8 cellular contexts compared by ENCODE assay signal in the genomic region with DNA sequence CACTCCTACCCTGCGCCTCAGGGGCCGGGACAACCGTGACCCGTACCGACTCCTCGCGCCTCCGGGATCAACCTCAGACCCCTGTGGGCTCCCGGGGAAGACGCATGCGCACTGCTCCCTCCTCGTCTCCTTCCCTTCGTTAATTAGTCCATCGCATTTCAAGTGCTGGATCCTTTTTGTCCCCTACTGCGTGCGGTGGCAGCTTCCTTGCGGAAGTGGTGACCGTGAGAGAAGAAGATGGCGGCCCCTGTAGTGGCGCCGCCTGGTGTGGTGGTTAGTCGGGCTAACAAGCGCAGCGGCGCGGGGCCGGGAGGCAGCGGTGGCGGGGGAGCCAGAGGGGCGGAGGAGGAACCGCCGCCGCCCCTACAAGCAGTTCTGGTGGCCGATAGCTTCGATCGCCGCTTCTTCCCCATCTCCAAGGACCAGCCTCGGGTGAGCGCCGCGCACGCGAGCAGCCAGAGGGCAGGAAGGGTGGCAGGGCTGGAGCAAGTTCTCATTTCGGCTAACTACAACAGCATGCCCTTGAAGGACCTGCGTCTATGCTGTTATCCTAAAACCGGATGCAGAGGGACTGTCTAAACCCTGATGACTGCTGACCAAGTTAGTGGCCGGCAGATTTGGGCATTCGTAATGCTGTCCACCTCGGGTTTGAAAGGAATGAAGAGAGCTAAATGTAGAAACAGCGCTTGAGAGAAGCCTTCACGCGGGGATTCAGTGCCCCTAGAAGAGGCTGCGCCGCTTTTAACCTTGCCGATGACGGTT. TPM values are rescaled to one million over a fixed set of nuclear protein-coding genes. Genes with fewer than 3 reads are reported as not detected.
DNase-seq lines count a peak whose midpoint lies in the region; ATAC-seq and TF ChIP-seq lines count a peak whose summit lies in the region.

A gene (plus strand): TSS at position 210 of the 762 bp plus-strand sequence. CDS start 28 bp downstream, at position 238.

- peak; percentile 93 for ATAC-seq in GM21529 (IDR thresholded peaks at IDR 0.05; ENCODE audit: unreplicated experiment)

- TF ChIP-seq RAD21 in Ishikawa (IDR thresholded peaks at IDR 0.05; ENCODE audit: low read depth): no peak

- peak; percentile 48; the same call in 1 of the 2 replicates for TF ChIP-seq EP300 in Ishikawa (IDR thresholded peaks at IDR 0.05; ENCODE audit: borderline replicate concordance)

- peak; percentile 49 for TF ChIP-seq CTCF in epithelial cell of proximal tubule (conservative IDR thresholded peaks at IDR 0.05; ENCODE audit: low read depth, low read length)

- H3K4me3 ChIP-seq in epithelial cell of proximal tubule (ENCODE audit: low read depth, low read length) (peak within 1 kb of the TSS; percentile 100), mucosa of rectum (ENCODE audit: low read length in 2 of 2) (peak within 1 kb of the TSS; percentile 92 to 95)

- peaks cover 11 to 13% of the 10 kb centered on the region in 2 donors for H3K36me3 ChIP-seq in mucosa of rectum (ENCODE audit: control insufficient read depth in 2 of 2, insufficient read depth in 2 of 2, low read length in 2 of 2)

- no peaks in the 10 kb centered on the region for H3K27me3 ChIP-seq in mucosa of rectum (ENCODE audit: control insufficient read depth in 2 of 2, insufficient read depth in 2 of 2, low read length in 2 of 2)

- H3K9me3 ChIP-seq in mucosa of rectum (ENCODE audit: control insufficient read depth in 2 of 2, low read length in 2 of 2): no peaks in the 10 kb centered on the region

- H3K9ac ChIP-seq in mucosa of rectum (ENCODE audit: low read depth in 1 of 2, low read length in 2 of 2): peak within 1 kb of the TSS; percentile 87 to 92

- DNase-seq in DMS153 treated with DMSO at 0.1 percent for 48 hours (lab: John Stamatoyannopoulos, UW; ENCODE audit: unreplicated experiment): peak; percentile 87
- DNase-seq in OCI-M2 (lab: John Stamatoyannopoulos, UW; ENCODE audit: unreplicated experiment): peak; percentile 41
- DNase-seq in activated T-cell treated with anti-CD3 and anti-CD28 coated beads for 48 hours (ENCODE audit: low read depth): peak; percentile 75
- DNase-seq in epithelial cell of proximal tubule (ENCODE audit: low read depth): no peak
- peak; percentile 63 for DNase-seq in stimulated activated CD8-positive, alpha-beta memory T cell treated with anti-CD3 and anti-CD28 coated beads, Interleukin-7, amount 100 ng/mL, for 24 hours (ENCODE audit: low read depth)

- peak within 1 kb of the TSS; percentile 85 to 89 for H3K27ac ChIP-seq in mucosa of rectum (ENCODE audit: low read depth in 2 of 2, low read length in 2 of 2)

- peaks cover 15 to 21% of the 10 kb centered on the region in 2 donors for H3K4me1 ChIP-seq in mucosa of rectum (ENCODE audit: control insufficient read depth in 2 of 2, insufficient read depth in 2 of 2, low read length in 2 of 2)

TF ChIP-seq in Ishikawa, 13 proteins besides CTCF, POLR2A, EP300 and RAD21:
- TF ChIP-seq, protein P1, sequence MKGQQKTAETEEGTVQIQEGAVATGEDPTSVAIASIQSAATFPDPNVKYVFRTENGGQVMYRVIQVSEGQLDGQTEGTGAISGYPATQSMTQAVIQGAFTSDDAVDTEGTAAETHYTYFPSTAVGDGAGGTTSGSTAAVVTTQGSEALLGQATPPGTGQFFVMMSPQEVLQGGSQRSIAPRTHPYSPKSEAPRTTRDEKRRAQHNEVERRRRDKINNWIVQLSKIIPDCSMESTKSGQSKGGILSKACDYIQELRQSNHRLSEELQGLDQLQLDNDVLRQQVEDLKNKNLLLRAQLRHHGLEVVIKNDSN (IDR thresholded peaks at IDR 0.05): peak; percentile 39
- TF ChIP-seq EGR1 (IDR thresholded peaks at IDR 0.05) (peak; percentile 54; the same call in 1 of the 2 replicates), CREB1 (IDR thresholded peaks at IDR 0.05; ENCODE audit: low read depth) (no peak; the same call in 1 of the 2 replicates), TAF1 (IDR thresholded peaks at IDR 0.05; ENCODE audit: low read depth) (peak; percentile 97), ZBTB7A (IDR thresholded peaks at IDR 0.05; ENCODE audit: low read depth) (0 out of 2 replicates have a peak, but pooled peaks have one; percentile 3), FOXM1 (IDR thresholded peaks at IDR 0.05; ENCODE audit: borderline replicate concordance, low read depth) (no peak), TCF12 (IDR thresholded peaks at IDR 0.05; ENCODE audit: low read depth) (no peak; the same call in none of the 2 replicates), NFIC (IDR thresholded peaks at IDR 0.05) (no peak), CEBPB (IDR thresholded peaks at IDR 0.05) (no peak), TEAD4 (IDR thresholded peaks at IDR 0.05) (peak; percentile 60), YY1 (IDR thresholded peaks at IDR 0.05; ENCODE audit: low read depth) (peak; percentile 98)
- TF ChIP-seq, protein P2, sequence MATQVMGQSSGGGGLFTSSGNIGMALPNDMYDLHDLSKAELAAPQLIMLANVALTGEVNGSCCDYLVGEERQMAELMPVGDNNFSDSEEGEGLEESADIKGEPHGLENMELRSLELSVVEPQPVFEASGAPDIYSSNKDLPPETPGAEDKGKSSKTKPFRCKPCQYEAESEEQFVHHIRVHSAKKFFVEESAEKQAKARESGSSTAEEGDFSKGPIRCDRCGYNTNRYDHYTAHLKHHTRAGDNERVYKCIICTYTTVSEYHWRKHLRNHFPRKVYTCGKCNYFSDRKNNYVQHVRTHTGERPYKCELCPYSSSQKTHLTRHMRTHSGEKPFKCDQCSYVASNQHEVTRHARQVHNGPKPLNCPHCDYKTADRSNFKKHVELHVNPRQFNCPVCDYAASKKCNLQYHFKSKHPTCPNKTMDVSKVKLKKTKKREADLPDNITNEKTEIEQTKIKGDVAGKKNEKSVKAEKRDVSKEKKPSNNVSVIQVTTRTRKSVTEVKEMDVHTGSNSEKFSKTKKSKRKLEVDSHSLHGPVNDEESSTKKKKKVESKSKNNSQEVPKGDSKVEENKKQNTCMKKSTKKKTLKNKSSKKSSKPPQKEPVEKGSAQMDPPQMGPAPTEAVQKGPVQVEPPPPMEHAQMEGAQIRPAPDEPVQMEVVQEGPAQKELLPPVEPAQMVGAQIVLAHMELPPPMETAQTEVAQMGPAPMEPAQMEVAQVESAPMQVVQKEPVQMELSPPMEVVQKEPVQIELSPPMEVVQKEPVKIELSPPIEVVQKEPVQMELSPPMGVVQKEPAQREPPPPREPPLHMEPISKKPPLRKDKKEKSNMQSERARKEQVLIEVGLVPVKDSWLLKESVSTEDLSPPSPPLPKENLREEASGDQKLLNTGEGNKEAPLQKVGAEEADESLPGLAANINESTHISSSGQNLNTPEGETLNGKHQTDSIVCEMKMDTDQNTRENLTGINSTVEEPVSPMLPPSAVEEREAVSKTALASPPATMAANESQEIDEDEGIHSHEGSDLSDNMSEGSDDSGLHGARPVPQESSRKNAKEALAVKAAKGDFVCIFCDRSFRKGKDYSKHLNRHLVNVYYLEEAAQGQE (IDR thresholded peaks at IDR 0.05; ENCODE audit: low read depth): no peak
- TF ChIP-seq, protein P3, sequence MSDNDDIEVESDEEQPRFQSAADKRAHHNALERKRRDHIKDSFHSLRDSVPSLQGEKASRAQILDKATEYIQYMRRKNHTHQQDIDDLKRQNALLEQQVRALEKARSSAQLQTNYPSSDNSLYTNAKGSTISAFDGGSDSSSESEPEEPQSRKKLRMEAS (IDR thresholded peaks at IDR 0.05): peak; percentile 81

RNA-seq across cellular contexts. Expression of the gene that starts here (rescaled TPM):
- total RNA-seq in epithelial cell of proximal tubule: 26.3 and 39.2 TPM in 2 replicates
